11 cellular contexts compared by ENCODE assay signal in genomic region chr19:42421591-42422031, GRCh38. TPM values are rescaled to one million over a fixed set of nuclear protein-coding genes. Genes with fewer than 3 reads are reported as not detected.
A peak's percentile ranks its signal among the peaks of the same experiment; 100 is the strongest.
DNase-seq lines count a peak whose midpoint lies in the region; ATAC-seq and TF ChIP-seq lines count a peak whose summit lies in the region.
"Had no signal": no experiment of that assay in that cellular context is flagged by ENCODE, and none has a peak within 500 bp of the region (broad histone marks: within the 10 kb centered on the region; RNA-seq: fewer than 3 reads in every experiment).

No MANE protein-coding gene starts in this region.

- no peak for ATAC-seq in stimulated activated naive B cell treated with anti-CD40 and anti-IgM and Interleukin-4, amounts not matched to agents 10 μg/mL and 1 μg/mL and 100 μg/mL, for 72 hours (replicated peaks)
- no peak for ATAC-seq in GM19397 (IDR thresholded peaks at IDR 0.05; ENCODE audit: unreplicated experiment)
- ATAC-seq in HG03139 (IDR thresholded peaks at IDR 0.05; ENCODE audit: unreplicated experiment) = no peak

- no peaks in the 10 kb centered on the region for H3K9me3 ChIP-seq in smooth muscle cell (replicated peaks; ENCODE audit: low read depth)

- no peak overlapping the region for H3K4me2 ChIP-seq in smooth muscle cell

- intact Hi-C loops in activated T-helper 1 cell treated with anti-CD3 and anti-CD28 coated beads, Interleukin-12 subunit alpha, Interleukin-12 subunit beta, Interleukin-2, Interleukin-4 antibody, amounts not matched to agents 30 ng/mL and 10 ng/mL and 1 ng/mL, durations not matched to agents 14 hours and 24 hours and 36 hours (cut with micrococcal nuclease) = loop anchor here (5.0 kb wide), 2 partner anchors 299 to 344 kb away; partner anchors contain the start of gene ZNF574
- intact Hi-C loops in cardiac septum (cut with DNase I) = loop anchor here (10.0 kb wide), 1 partner anchor 177 kb away; the partner anchor contains the start of gene GSK3A

- peak overlapping the region; percentile 5 for H3K27ac Mint-ChIP-seq in activated T-cell treated with anti-CD3 and anti-CD28 coated beads, Interleukin-2, amount 50 U/mL, for 24 hours
- no peak overlapping the region for H3K27ac Mint-ChIP-seq in activated T-helper 1 cell treated with anti-CD3 and anti-CD28 coated beads, Interleukin-12 subunit alpha, Interleukin-12 subunit beta, Interleukin-2, Interleukin-4 antibody, amounts not matched to agents 30 ng/mL and 10 ng/mL and 1 ng/mL, durations not matched to agents 14 hours and 24 hours and 36 hours
- H3K27ac Mint-ChIP-seq in stimulated activated naive B cell treated with anti-CD40 and anti-IgM and Interleukin-4, amounts not matched to agents 10 μg/mL and 1 μg/mL and 100 μg/mL, for 72 hours = peak overlapping the region; percentile 93

- peaks cover 10% of the 10 kb centered on the region for H3K4me1 ChIP-seq in smooth muscle cell (ENCODE audit: low read depth)

- no peaks in the 10 kb centered on the region for H4K20me1 ChIP-seq in smooth muscle cell (ENCODE audit: low read depth)

- H3K36me3 Mint-ChIP-seq in activated T-cell treated with anti-CD3 and anti-CD28 coated beads, Interleukin-2, amount 50 U/mL, for 24 hours (ENCODE audit: low read depth) = peaks cover 36% of the 10 kb centered on the region
- H3K36me3 Mint-ChIP-seq in activated T-helper 1 cell treated with anti-CD3 and anti-CD28 coated beads, Interleukin-12 subunit alpha, Interleukin-12 subunit beta, Interleukin-2, Interleukin-4 antibody, amounts not matched to agents 30 ng/mL and 10 ng/mL and 1 ng/mL, durations not matched to agents 14 hours and 24 hours and 36 hours (ENCODE audit: low read depth) = peaks cover 4% of the 10 kb centered on the region
- H3K36me3 Mint-ChIP-seq in stimulated activated naive B cell treated with anti-CD40 and anti-IgM and Interleukin-4, amounts not matched to agents 10 μg/mL and 1 μg/mL and 100 μg/mL, for 72 hours = peaks cover 8 to 13% of the 10 kb centered on the region in 2 donors

- H3F3A ChIP-seq in smooth muscle cell (ENCODE audit: low read depth) = no peaks in the 10 kb centered on the region

- H3K36me3 ChIP-seq in smooth muscle cell (ENCODE audit: low read depth) = no peaks in the 10 kb centered on the region

- no peaks in the 10 kb centered on the region for H3K27me3 Mint-ChIP-seq in activated T-cell treated with anti-CD3 and anti-CD28 coated beads, Interleukin-2, amount 50 U/mL, for 24 hours
- H3K27me3 Mint-ChIP-seq in activated T-helper 1 cell treated with anti-CD3 and anti-CD28 coated beads, Interleukin-12 subunit alpha, Interleukin-12 subunit beta, Interleukin-2, Interleukin-4 antibody, amounts not matched to agents 30 ng/mL and 10 ng/mL and 1 ng/mL, durations not matched to agents 14 hours and 24 hours and 36 hours (ENCODE audit: insufficient read depth) = no peaks in the 10 kb centered on the region
- H3K27me3 Mint-ChIP-seq in stimulated activated naive B cell treated with anti-CD40 and anti-IgM and Interleukin-4, amounts not matched to agents 10 μg/mL and 1 μg/mL and 100 μg/mL, for 72 hours = no peaks in the 10 kb centered on the region

- H3K9ac ChIP-seq in smooth muscle cell (ENCODE audit: low read depth) = no peak overlapping the region

- no peaks in the 10 kb centered on the region for H3K79me2 ChIP-seq in smooth muscle cell (ENCODE audit: low read depth)

- no peak overlapping the region for H2AFZ ChIP-seq in smooth muscle cell (ENCODE audit: low read depth)

- no peak for TF ChIP-seq CTCF in smooth muscle cell (IDR thresholded peaks at IDR 0.05; ENCODE audit: borderline replicate concordance, insufficient read depth, poor library complexity, severe bottlenecking)

- peak overlapping the region; percentile 96 for H3K4me3 Mint-ChIP-seq in activated T-cell treated with anti-CD3 and anti-CD28 coated beads, Interleukin-2, amount 50 U/mL, for 24 hours
- peak overlapping the region; percentile 99 for H3K4me3 Mint-ChIP-seq in activated T-helper 1 cell treated with anti-CD3 and anti-CD28 coated beads, Interleukin-12 subunit alpha, Interleukin-12 subunit beta, Interleukin-2, Interleukin-4 antibody, amounts not matched to agents 30 ng/mL and 10 ng/mL and 1 ng/mL, durations not matched to agents 14 hours and 24 hours and 36 hours
- H3K4me3 Mint-ChIP-seq in stimulated activated naive B cell treated with anti-CD40 and anti-IgM and Interleukin-4, amounts not matched to agents 10 μg/mL and 1 μg/mL and 100 μg/mL, for 72 hours = peak overlapping the region in 1 of 2 donors; percentile 92

- no peaks in the 10 kb centered on the region for H3K9me3 Mint-ChIP-seq in activated T-cell treated with anti-CD3 and anti-CD28 coated beads, Interleukin-2, amount 50 U/mL, for 24 hours
- no peaks in the 10 kb centered on the region for H3K9me3 Mint-ChIP-seq in activated T-helper 1 cell treated with anti-CD3 and anti-CD28 coated beads, Interleukin-12 subunit alpha, Interleukin-12 subunit beta, Interleukin-2, Interleukin-4 antibody, amounts not matched to agents 30 ng/mL and 10 ng/mL and 1 ng/mL, durations not matched to agents 14 hours and 24 hours and 36 hours
- peaks cover 0 to 3% of the 10 kb centered on the region in 2 donors for H3K9me3 Mint-ChIP-seq in stimulated activated naive B cell treated with anti-CD40 and anti-IgM and Interleukin-4, amounts not matched to agents 10 μg/mL and 1 μg/mL and 100 μg/mL, for 72 hours

- no peaks in the 10 kb centered on the region for H3K27me3 ChIP-seq in smooth muscle cell (ENCODE audit: low read depth)

- H3K27ac ChIP-seq in smooth muscle cell (ENCODE audit: low read depth) = no peak overlapping the region

- H3K4me3 ChIP-seq in smooth muscle cell = no peak overlapping the region

- WGBS in smooth muscle cell (ENCODE audit: low lambda C conversion rate) = 83% methylated on average over 9 of the region's 9 CpGs

- DNase-seq in activated T-cell treated with anti-CD3 and anti-CD28 coated beads, Interleukin-2, amount 50 U/mL, for 24 hours = no peak
- DNase-seq in activated T-cell treated with anti-CD3 and anti-CD28 coated beads, Interleukin-2, amount 50 U/mL, for 1 hour = no peak
- DNase-seq in activated T-helper 1 cell treated with anti-CD3 and anti-CD28 coated beads, Interleukin-12 subunit alpha, Interleukin-12 subunit beta, Interleukin-2, Interleukin-4 antibody, amounts not matched to agents 30 ng/mL and 10 ng/mL and 1 ng/mL, durations not matched to agents 14 hours and 24 hours and 36 hours (ENCODE audit: low spot score) = no peak
- DNase-seq in cardiac septum (ENCODE audit: low spot score) (peak; percentile 71), smooth muscle cell (lab: John Stamatoyannopoulos, UW; ENCODE audit: unreplicated experiment) (no peak)
- DNase-seq in stimulated activated naive B cell treated with anti-CD40 and anti-IgM and Interleukin-4, amounts not matched to agents 10 μg/mL and 1 μg/mL and 100 μg/mL, for 72 hours = no peak
- DNase-seq: activated gamma-delta T cell, SHP77 had no signal

- H3K4me1 Mint-ChIP-seq in activated T-cell treated with anti-CD3 and anti-CD28 coated beads, Interleukin-2, amount 50 U/mL, for 24 hours (ENCODE audit: low read depth) = peaks cover 45% of the 10 kb centered on the region
- peaks cover 32% of the 10 kb centered on the region for H3K4me1 Mint-ChIP-seq in activated T-helper 1 cell treated with anti-CD3 and anti-CD28 coated beads, Interleukin-12 subunit alpha, Interleukin-12 subunit beta, Interleukin-2, Interleukin-4 antibody, amounts not matched to agents 30 ng/mL and 10 ng/mL and 1 ng/mL, durations not matched to agents 14 hours and 24 hours and 36 hours (ENCODE audit: low read depth)
- peaks cover 36 to 57% of the 10 kb centered on the region in 2 donors for H3K4me1 Mint-ChIP-seq in stimulated activated naive B cell treated with anti-CD40 and anti-IgM and Interleukin-4, amounts not matched to agents 10 μg/mL and 1 μg/mL and 100 μg/mL, for 72 hours

RNA-seq across cellular contexts. Expression of gene LIPE, which starts 5.6 kb away (rescaled TPM):
- total RNA-seq in activated T-helper 1 cell treated with anti-CD3 and anti-CD28 coated beads, Interleukin-12 subunit alpha, Interleukin-12 subunit beta, Interleukin-2, Interleukin-4 antibody, amounts not matched to agents 30 ng/mL and 10 ng/mL and 1 ng/mL, durations not matched to agents 14 hours and 24 hours and 36 hours = 32.8 and 38.5 TPM in 2 replicates
- total RNA-seq in cardiac septum (54.9 TPM), smooth muscle cell (4.0 and 9.2 TPM in 2 replicates)
- polyA plus RNA-seq in smooth muscle cell = 4.1 and 8.4 TPM in 2 replicates

RNA-seq across cellular contexts. Expression of gene CXCL17, which starts 21.1 kb away (rescaled TPM):
- not detected in 2 replicates for total RNA-seq in activated T-helper 1 cell treated with anti-CD3 and anti-CD28 coated beads, Interleukin-12 subunit alpha, Interleukin-12 subunit beta, Interleukin-2, Interleukin-4 antibody, amounts not matched to agents 30 ng/mL and 10 ng/mL and 1 ng/mL, durations not matched to agents 14 hours and 24 hours and 36 hours
- total RNA-seq in cardiac septum (not detected), smooth muscle cell (not detected in 2 replicates)
- polyA plus RNA-seq in smooth muscle cell = not detected in 2 replicates
- total RNA-seq: subcutaneous adipose tissue had no signal

RNA-seq across cellular contexts. Expression of gene CNFN, which starts 31.5 kb away (rescaled TPM):
- total RNA-seq in activated T-helper 1 cell treated with anti-CD3 and anti-CD28 coated beads, Interleukin-12 subunit alpha, Interleukin-12 subunit beta, Interleukin-2, Interleukin-4 antibody, amounts not matched to agents 30 ng/mL and 10 ng/mL and 1 ng/mL, durations not matched to agents 14 hours and 24 hours and 36 hours = not detected in 2 replicates
- total RNA-seq in cardiac septum (0.67 TPM), smooth muscle cell (24.1 and 31.3 TPM in 2 replicates)
- 23.7 and 44.9 TPM in 2 replicates for polyA plus RNA-seq in smooth muscle cell

Comparison
In these comparisons a context has a peak if more than half of its experiments do, and no peak if none do; other contexts are left out.
1. RNA of gene CNFN, which starts 31.5 kb away (total RNA-seq): 24.1 to 31.3 TPM in smooth muscle cell; 0.67 TPM in cardiac septum (single experiment) and not detected in activated T-helper 1 cell treated with anti-CD3 and anti-CD28 coated beads, Interleukin-12 subunit alpha, Interleukin-12 subunit beta, Interleukin-2, Interleukin-4 antibody, amounts not matched to agents 30 ng/mL and 10 ng/mL and 1 ng/mL, durations not matched to agents 14 hours and 24 hours and 36 hours; every median in the first group is over 10 times any median in the second.